ENCODE assay signal across 1 cellular context in genomic region chr9:100352727-100353505, GRCh38.
TF ChIP-seq lines count a peak whose summit lies in the region.

TSS of gene TEX10 (minus strand) at chr9:100352942. CDS start at chr9:100349363, 3,579 bp downstream.

TF ChIP-seq in K562, 482 proteins besides CTCF, POLR2A, EP300 and RAD21 (continued from another document and continues in another):
- TF ChIP-seq ZFP1 (CRISPR knock-in tag; IDR thresholded peaks at IDR 0.05), result no peak
- TF ChIP-seq TRIM25 (IDR thresholded peaks at IDR 0.05; ENCODE audit: borderline replicate concordance), result no peak
- peak; percentile 62; the same call in 1 of the 2 replicates for TF ChIP-seq MBD2 (IDR thresholded peaks at IDR 0.05; ENCODE audit: borderline replicate concordance, low read depth)
- no peak for TF ChIP-seq ARID2 (IDR thresholded peaks at IDR 0.05)
- peak; percentile 62; the same call in 1 of the 2 replicates for TF ChIP-seq ZBTB43 (CRISPR knock-in tag; IDR thresholded peaks at IDR 0.05)
- no peak for TF ChIP-seq KDM2B (CRISPR knock-in tag; IDR thresholded peaks at IDR 0.05)
- TF ChIP-seq MYBL2 (IDR thresholded peaks at IDR 0.05; ENCODE audit: low read depth), result no peak
- TF ChIP-seq MYBL2 (CRISPR knock-in tag; IDR thresholded peaks at IDR 0.05; ENCODE audit: borderline replicate concordance), result no peak
- TF ChIP-seq REST (CRISPR knock-in tag; IDR thresholded peaks at IDR 0.05; ENCODE audit: low read depth), result no peak
- TF ChIP-seq HNRNPL (IDR thresholded peaks at IDR 0.05; ENCODE audit: low read depth, low read length), result no peak
- TF ChIP-seq ID3 (CRISPR knock-in tag; IDR thresholded peaks at IDR 0.05), result no peak
- TF ChIP-seq ID3 (tag; IDR thresholded peaks at IDR 0.05), result peak; percentile 70; the same call in 1 of the 2 replicates
- no peak for TF ChIP-seq ELK1 (CRISPR knock-in tag; IDR thresholded peaks at IDR 0.05)
- no peak for TF ChIP-seq DACH1 (IDR thresholded peaks at IDR 0.05; ENCODE audit: partially characterized antibody)
- no peak for TF ChIP-seq ZC3H8 (IDR thresholded peaks at IDR 0.05)
- TF ChIP-seq ETV6 (IDR thresholded peaks at IDR 0.05; ENCODE audit: borderline replicate concordance in 1 of 2, low read depth in 2 of 2, low read length in 1 of 2), result no peak
- peak; percentile 40; the same call in 1 of the 2 replicates for TF ChIP-seq ETV6 (CRISPR knock-in tag; IDR thresholded peaks at IDR 0.05; ENCODE audit: borderline replicate concordance)
- no peak for TF ChIP-seq ATF1 (CRISPR knock-in tag; IDR thresholded peaks at IDR 0.05)
- peak; percentile 77 for TF ChIP-seq ATF1 (tag; IDR thresholded peaks at IDR 0.05)
- TF ChIP-seq JUND (IDR thresholded peaks at IDR 0.05; ENCODE audit: borderline replicate concordance, low read depth, low read length), result peak; percentile 28; the same call in 1 of the 2 replicates
- 0 out of 3 replicates have a peak, but pooled peaks have one; percentile 20 for TF ChIP-seq JUND (tag; IDR thresholded peaks at IDR 0.05; ENCODE audit: borderline replicate concordance, low read depth, low read length)
- peak; percentile 89 for TF ChIP-seq TFAP4 (CRISPR knock-in tag; IDR thresholded peaks at IDR 0.05; ENCODE audit: borderline replicate concordance)
- peak; percentile 21 for TF ChIP-seq NEUROD1 (IDR thresholded peaks at IDR 0.05; ENCODE audit: borderline replicate concordance, low read depth, low read length, partially characterized antibody)
- peak in 1 of 2 experiments; percentile 65; a peak in 2 of 4 replicates for TF ChIP-seq HDAC1 (IDR thresholded peaks at IDR 0.05)
- TF ChIP-seq RBM39 (optimal IDR thresholded peaks at IDR 0.05; ENCODE audit: low read depth, low read length), result no peak
- TF ChIP-seq ZKSCAN3 (CRISPR knock-in tag; IDR thresholded peaks at IDR 0.05), result no peak
- TF ChIP-seq TBP (optimal IDR thresholded peaks at IDR 0.05; ENCODE audit: low read depth, low read length), result peak; percentile 88
- TF ChIP-seq ATF6 (CRISPR knock-in tag; IDR thresholded peaks at IDR 0.05), result peak; percentile 24; the same call in 1 of the 2 replicates
- TF ChIP-seq PCBP2 (IDR thresholded peaks at IDR 0.05; ENCODE audit: low read depth, low read length, poor library complexity, severe bottlenecking), result no peak
- peak; percentile 82; the same call in 1 of the 2 replicates for TF ChIP-seq RB1 (IDR thresholded peaks at IDR 0.05; ENCODE audit: low read depth)
- TF ChIP-seq NFIC (IDR thresholded peaks at IDR 0.05), result no peak
- TF ChIP-seq RBM25 (IDR thresholded peaks at IDR 0.05; ENCODE audit: low read depth, low read length, severe bottlenecking), result no peak
- no peak for TF ChIP-seq IRF9 (tag; IDR thresholded peaks at IDR 0.05)
- TF ChIP-seq YY1 (IDR thresholded peaks at IDR 0.05; ENCODE audit: borderline replicate concordance in 1 of 3, control insufficient read depth in 1 of 3, extremely low read depth in 1 of 3, insufficient read depth in 3 of 3, insufficient read length in 1 of 3, insufficient replicate concordance in 2 of 3, low read depth in 1 of 3, low read length in 2 of 3), result peak in 2 of 3 experiments; percentile 43 to 57
- peak; percentile 90 for TF ChIP-seq AFF4 (CRISPR knock-in tag; IDR thresholded peaks at IDR 0.05)
- no peak for TF ChIP-seq ZNF561 (CRISPR knock-in tag; conservative IDR thresholded peaks at IDR 0.05)
- no peak for TF ChIP-seq ZBTB8A (IDR thresholded peaks at IDR 0.05; ENCODE audit: partially characterized antibody)
- TF ChIP-seq SRSF1 (IDR thresholded peaks at IDR 0.05; ENCODE audit: low read depth, low read length), result no peak
- no peak for TF ChIP-seq SRSF9 (IDR thresholded peaks at IDR 0.05; ENCODE audit: borderline replicate concordance, low read depth, low read length)
- TF ChIP-seq GABPB2 (CRISPR knock-in tag; conservative IDR thresholded peaks at IDR 0.05), result no peak
- TF ChIP-seq ZNF165 (CRISPR knock-in tag; IDR thresholded peaks at IDR 0.05; ENCODE audit: borderline replicate concordance), result no peak
- no peak for TF ChIP-seq ZSCAN29 (IDR thresholded peaks at IDR 0.05)
- TF ChIP-seq SREBF2 (CRISPR knock-in tag; IDR thresholded peaks at IDR 0.05), result no peak
- no peak; the same call in 1 of the 2 replicates for TF ChIP-seq JUN (IDR thresholded peaks at IDR 0.05; ENCODE audit: borderline replicate concordance, low read depth, low read length)
- no peak; the same call in 1 of the 2 replicates for TF ChIP-seq JUN (CRISPR knock-in tag; IDR thresholded peaks at IDR 0.05; ENCODE audit: borderline replicate concordance)
- TF ChIP-seq RBM15 (IDR thresholded peaks at IDR 0.05; ENCODE audit: insufficient read depth, low read length), result no peak
- no peak for TF ChIP-seq ZNF311 (CRISPR knock-in tag; IDR thresholded peaks at IDR 0.05)
- TF ChIP-seq BRF2 (IDR thresholded peaks at IDR 0.05; ENCODE audit: borderline replicate concordance, insufficient read depth, insufficient read length), result no peak
- no peak for TF ChIP-seq MYNN (IDR thresholded peaks at IDR 0.05)
- TF ChIP-seq MYNN (CRISPR knock-in tag; IDR thresholded peaks at IDR 0.05), result no peak
- no peak for TF ChIP-seq ZNF23 (CRISPR knock-in tag; IDR thresholded peaks at IDR 0.05)
